In the genomic region with DNA sequence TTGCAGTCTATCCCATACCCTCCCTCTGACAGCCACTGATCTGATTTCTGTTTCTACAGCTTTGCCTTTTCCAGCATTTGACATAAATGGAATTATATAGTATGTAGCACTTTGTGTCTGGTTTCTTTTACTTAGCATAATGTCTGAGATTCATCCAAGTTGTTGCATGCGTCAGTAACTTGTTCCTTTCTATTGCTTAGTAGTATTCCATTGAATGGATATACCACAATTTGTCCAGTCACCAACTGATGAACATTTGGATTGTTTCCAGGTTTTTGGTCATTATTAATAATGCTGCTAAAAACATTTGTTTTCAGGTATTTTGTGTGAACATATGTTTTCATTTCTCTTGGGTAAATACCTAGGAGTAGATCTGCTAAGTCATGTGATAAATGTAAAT, we compare ENCODE assay signal across 19 cellular contexts. TPM values are rescaled to one million over a fixed set of nuclear protein-coding genes. Genes with fewer than 3 reads are reported as not detected.
DNase-seq lines count a peak whose midpoint lies in the region; ATAC-seq, FAIRE-seq and TF ChIP-seq lines count a peak whose summit lies in the region.
"Had no signal": no experiment of that assay in that cellular context is flagged by ENCODE, and none has a peak within 500 bp of the region (broad histone marks: within the 10 kb centered on the region; RNA-seq: fewer than 3 reads in every experiment).

No MANE protein-coding gene starts in this region.

- ATAC-seq in A549, result no peak
- no peak for ATAC-seq in GM19324 (IDR thresholded peaks at IDR 0.05; ENCODE audit: low FRiP score, unreplicated experiment)
- ATAC-seq: HCT116 had no signal

- H4K20me1 ChIP-seq in H1 (replicated peaks in 1 of 2; ENCODE audit: control insufficient read depth in 1 of 2, insufficient read depth in 2 of 2, low read length in 2 of 2), result no peaks in the 10 kb centered on the region

- FAIRE-seq in A549 (lab: Jason Lieb, UNC), result no peak
- no peak for FAIRE-seq in H1 (lab: Jason Lieb, UNC)
- FAIRE-seq: GM12891, GM18507 had no signal

- no peaks in the 10 kb centered on the region for H3K23me2 ChIP-seq in H1 (ENCODE audit: low read depth, low read length)

- no peak overlapping the region for H3K4ac ChIP-seq in H1 (replicated peaks; ENCODE audit: insufficient read length, low read depth, low read length)

- H3K36me3 ChIP-seq in HEK293 (ENCODE audit: control insufficient read depth in 2 of 2, insufficient read depth in 1 of 2, low read length in 2 of 2) (no peaks in the 10 kb centered on the region), H1 (ENCODE audit: control insufficient read depth in 2 of 4, insufficient read depth in 4 of 4, low read length in 3 of 4) (no peaks in the 10 kb centered on the region)

- no peak for DNase-seq in A549 (ENCODE audit: low read depth in 1 of 2, low spot score in 1 of 2)
- DNase-seq in H1 (ENCODE audit: low read depth in 1 of 2, low spot score in 2 of 2), result no peak
- DNase-seq in NCI-H510A treated with DMSO at 0.1 percent for 48 hours (lab: John Stamatoyannopoulos, UW), result no peak
- DNase-seq in NCI-H526 treated with DMSO at 0.1 percent for 48 hours (lab: John Stamatoyannopoulos, UW), result no peak
- DNase-seq: 8988T; C1 segment of cervical spinal cord; Calu3; CD4-positive, alpha-beta memory T cell; COR-L47; DMS53; DMS79 treated with DMSO at 0.1 percent for 48 hours; GF-D8; H9; HFFc6 had no signal

- H2BK20ac ChIP-seq in H1 (ENCODE audit: low read length), result no peak overlapping the region

- no peak overlapping the region for H3K4me2 ChIP-seq in A549
- no peak overlapping the region for H3K4me2 ChIP-seq in H1 (ENCODE audit: insufficient read depth in 1 of 2, low read depth in 2 of 2, low read length in 2 of 2)

- TF ChIP-seq EP300 in A549 (IDR thresholded peaks at IDR 0.05), result no peak
- no peak for TF ChIP-seq EP300 in H1 (IDR thresholded peaks at IDR 0.05; ENCODE audit: borderline replicate concordance in 1 of 2, low read depth in 2 of 2, low read length in 2 of 2)

- H2BK5ac ChIP-seq in H1 (ENCODE audit: low read depth, low read length), result no peak overlapping the region

- TF ChIP-seq POLR2A in A549 (IDR thresholded peaks at IDR 0.05; ENCODE audit: low read length) (no peak), H1 (IDR thresholded peaks at IDR 0.05; ENCODE audit: control extremely low read depth in 1 of 2, low read depth in 2 of 2, low read length in 2 of 2) (no peak)

- H3K27ac ChIP-seq in A549 (no peak overlapping the region), HEK293 (ENCODE audit: extremely low read depth, low read depth, low read length) (no peak overlapping the region), H1 (ENCODE audit: low read depth, low read length) (no peak overlapping the region)

- POLR2A ChIA-PET in A549 (lab: Yijun Ruan, JAX), result no interaction called here
- POLR2A ChIA-PET in HEK293 (lab: Yijun Ruan, JAX), result no interaction called here
- POLR2A ChIA-PET in H1 (lab: Charles Lee; ENCODE audit: partially characterized antibody), result no interaction called here

- CTCF ChIA-PET in A549 (lab: Yijun Ruan, JAX), result interaction anchor here (2.0 to 2.2 kb wide), 2 partner anchors 12 to 16 kb away, joined by 4 to 5 read pairs; no protein-coding TSS in a partner anchor
- CTCF ChIA-PET in HEK293 (lab: Yijun Ruan, JAX), result no interaction called here
- CTCF ChIA-PET in H1 (lab: Charles Lee; ENCODE audit: partially characterized antibody), result interaction anchor here (0.9 to 2.3 kb wide), 2 partner anchors 19 to 101 kb away, joined by 3 to 5 read pairs; no protein-coding TSS in a partner anchor

- H3K23ac ChIP-seq in H1 (ENCODE audit: insufficient read length), result no peak overlapping the region

- H3K14ac ChIP-seq in H1 (ENCODE audit: insufficient read length), result no peak overlapping the region

- no peak overlapping the region for H2BK12ac ChIP-seq in H1 (ENCODE audit: low read depth, low read length)

- no peak for TF ChIP-seq RAD21 in A549 (conservative IDR thresholded peaks at IDR 0.05 in 1 of 2, IDR thresholded peaks at IDR 0.05 in 1 of 2)
- no peak for TF ChIP-seq RAD21 in H1 (IDR thresholded peaks at IDR 0.05 in 1 of 2, conservative IDR thresholded peaks at IDR 0.05 in 1 of 2; ENCODE audit: low read depth in 2 of 2, low read length in 2 of 2)

- peaks cover 0 to 5% (median 3%) of the 10 kb centered on the region in 4 experiments; a peak in 4 of 7 replicates for H3K27me3 ChIP-seq in H1 (replicated peaks in 1 of 4; ENCODE audit: control insufficient read depth in 3 of 4, extremely low read depth in 1 of 4, insufficient read depth in 3 of 4, low read length in 3 of 4)

- H3K4me1 ChIP-seq in A549 (no peaks in the 10 kb centered on the region), HEK293 (ENCODE audit: control insufficient read depth, insufficient read depth, low read length) (no peaks in the 10 kb centered on the region), H1 (replicated peaks in 1 of 4; ENCODE audit: control insufficient read depth in 3 of 4, insufficient read depth in 4 of 4, low read length in 3 of 4) (no peaks in the 10 kb centered on the region)

- H2AFZ ChIP-seq in H1 (ENCODE audit: low read length), result no peak overlapping the region

- H3K9me3 ChIP-seq in A549, result peaks cover 14% of the 10 kb centered on the region; the same call in 2 of the 3 replicates
- no peaks in the 10 kb centered on the region for H3K9me3 ChIP-seq in HEK293 (ENCODE audit: control insufficient read depth, insufficient read depth, low read depth, low read length)
- H3K9me3 ChIP-seq in H1 (ENCODE audit: insufficient read depth in 2 of 2, low read depth in 1 of 2, low read length in 1 of 2), result peaks cover 0 to 8% of the 10 kb centered on the region in 2 experiments; a peak in 2 of 4 replicates

- no peak overlapping the region for H3K56ac ChIP-seq in H1 (replicated peaks; ENCODE audit: insufficient read length, low read depth, low read length)

- H4K8ac ChIP-seq in H1 (ENCODE audit: extremely low read depth, insufficient read depth, low read length), result no peak overlapping the region

- no peak overlapping the region for H2AK5ac ChIP-seq in H1 (ENCODE audit: low read depth, low read length)

- no peak overlapping the region for H2BK15ac ChIP-seq in H1 (ENCODE audit: low read length)

- H2BK120ac ChIP-seq in H1 (replicated peaks; ENCODE audit: low read depth, low read length), result no peak overlapping the region

- no peak overlapping the region for H3K9ac ChIP-seq in H1 (replicated peaks in 1 of 4; ENCODE audit: extremely low read depth in 1 of 4, low read depth in 3 of 4, low read length in 3 of 4)

- H4K5ac ChIP-seq in H1 (ENCODE audit: insufficient read length, low read depth, low read length), result no peak overlapping the region

- no peak overlapping the region for H3K4me3 ChIP-seq in A549
- H3K4me3 ChIP-seq in HEK293 (ENCODE audit: low read depth, low read length), result no peak overlapping the region
- H3K4me3 ChIP-seq in H1 (ENCODE audit: extremely low read depth in 1 of 4, insufficient read depth in 2 of 4, low read depth in 3 of 4, low read length in 4 of 4), result no peak overlapping the region

- no peak overlapping the region for H4K91ac ChIP-seq in H1 (replicated peaks; ENCODE audit: insufficient read length, low read length)

- H3K79me2 ChIP-seq in H1 (ENCODE audit: control insufficient read depth in 1 of 2, insufficient read depth in 2 of 2, low read length in 2 of 2), result no peaks in the 10 kb centered on the region

- H3K18ac ChIP-seq in H1 (ENCODE audit: extremely low read depth, low read length), result no peak overlapping the region

- WGBS in A549 (ENCODE audit: missing lambda C conversion rate), result 97% methylated on average over 1 of the region's 1 CpG
- 100% methylated on average over 1 of the region's 1 CpG; no CpG with 5 or more reads in 1 of the 2 experiments for WGBS in H1 (ENCODE audit: extremely low coverage in 1 of 2, insufficient coverage in 1 of 2, insufficient read length in 1 of 2, insufficient replicate concordance in 2 of 2, low coverage in 1 of 2, low lambda C conversion rate in 2 of 2, missing lambda C conversion rate in 1 of 2), 2 experiments

- H3K79me1 ChIP-seq in H1 (ENCODE audit: low read depth, low read length), result no peaks in the 10 kb centered on the region

- TF ChIP-seq CTCF in A549 (IDR thresholded peaks at IDR 0.05), result no peak
- TF ChIP-seq CTCF in HEK293 (tag by site-specific recombination; IDR thresholded peaks at IDR 0.05), result no peak
- no peak for TF ChIP-seq CTCF in H1 (IDR thresholded peaks at IDR 0.05; ENCODE audit: control extremely low read depth in 1 of 3, insufficient read depth in 1 of 3, low read depth in 1 of 3, low read length in 3 of 3)

TF ChIP-seq in H1, 55 proteins besides CTCF, POLR2A, EP300 and RAD21 (continues in another document):
- TF ChIP-seq SIRT6 (IDR thresholded peaks at IDR 0.05; ENCODE audit: low read length), result no peak

RNA-seq across cellular contexts. Expression of gene KIAA1549, which starts 6.5 kb away (rescaled TPM):
- polyA plus RNA-seq in A549 (2011; rRNA removed), result 4.1 and 9.2 TPM in 2 replicates
- polyA plus RNA-seq in A549 (2012; cell fraction: cytosol; rRNA removed), result 2.0 and 2.9 TPM in 2 replicates
- 3.7 and 5.2 TPM in 2 replicates for polyA plus RNA-seq in A549 (2012; cell fraction: nucleus; rRNA removed)
- polyA plus RNA-seq in A549 (2017; fragmentation: RNase III; extraction: RNeasy Plus Mini Kit Qiagen cat#74134 plus additional on column Dnase treatment), result 4.4 to 4.7 TPM (median 4.7 TPM) in 3 replicates
- 13.1 and 13.3 TPM in 2 replicates for polyA minus RNA-seq in A549 (2011; rRNA and poly(A)+ RNA removed)
- total RNA-seq in H1 (2021; fragmentation: NEBNext Ultra II Directional; extraction: Animal tissue kit (Norgen Biotek cat#: 25700)), result 17.3 and 17.6 TPM in 2 replicates
- 6.5 and 10.2 TPM in 2 replicates for polyA plus RNA-seq in H1 (2011; rRNA removed)
- 4.0 TPM for polyA plus RNA-seq in H1 (2011; cell fraction: cytosol; rRNA removed)
- polyA plus RNA-seq in H1 (2011; cell fraction: nucleus; rRNA removed), result 13.7 TPM
- 8.7 to 11.1 TPM (median 10.0 TPM) in 4 replicates for polyA plus RNA-seq in H1 (2012, experiment 1 of 2)
- polyA plus RNA-seq in H1 (2012, experiment 2 of 2), result 2.2 TPM
- 11.7 TPM for polyA plus RNA-seq in H1 (2013, experiment 1 of 2)
- 11.5 TPM for polyA plus RNA-seq in H1 (2013, experiment 2 of 2)
- 14.8 and 17.9 TPM in 2 replicates for polyA minus RNA-seq in H1 (2011; rRNA and poly(A)+ RNA removed)
- polyA minus RNA-seq in H1 (2011; cell fraction: cytosol; rRNA and poly(A)+ RNA removed), result 9.4 TPM
- 19.8 TPM for polyA minus RNA-seq in H1 (2011; cell fraction: nucleus; rRNA and poly(A)+ RNA removed)

RNA-seq across cellular contexts. Expression of gene ZC3HAV1L, which starts 48.2 kb away (rescaled TPM):
- polyA plus RNA-seq in A549 (2011; rRNA removed) (15.6 and 23.4 TPM in 2 replicates), A549 (2017; fragmentation: RNase III; extraction: RNeasy Plus Mini Kit Qiagen cat#74134 plus additional on column Dnase treatment) (8.7 to 9.7 TPM (median 8.8 TPM) in 3 replicates), H1 (2011; rRNA removed) (5.2 and 7.1 TPM in 2 replicates)
- 10.6 and 17.1 TPM in 2 replicates for polyA plus RNA-seq in A549 (2012; cell fraction: cytosol; rRNA removed)
- 10.0 and 12.1 TPM in 2 replicates for polyA plus RNA-seq in A549 (2012; cell fraction: nucleus; rRNA removed)
- 15.0 and 16.0 TPM in 2 replicates for polyA minus RNA-seq in A549 (2011; rRNA and poly(A)+ RNA removed)
- 7.0 and 7.1 TPM in 2 replicates for total RNA-seq in H1 (2021; fragmentation: NEBNext Ultra II Directional; extraction: Animal tissue kit (Norgen Biotek cat#: 25700))
- 4.9 TPM for polyA plus RNA-seq in H1 (2011; cell fraction: cytosol; rRNA removed)
- 5.0 TPM for polyA plus RNA-seq in H1 (2011; cell fraction: nucleus; rRNA removed)
- 3.2 to 3.9 TPM (median 3.4 TPM) in 4 replicates for polyA plus RNA-seq in H1 (2012, experiment 1 of 2)
- polyA plus RNA-seq in H1 (2012, experiment 2 of 2), result 0.79 TPM
- polyA plus RNA-seq in H1 (2013, experiment 1 of 2), result 3.5 TPM
- polyA plus RNA-seq in H1 (2013, experiment 2 of 2), result 3.1 TPM
- 4.3 and 6.5 TPM in 2 replicates for polyA minus RNA-seq in H1 (2011; rRNA and poly(A)+ RNA removed)
- 10.3 TPM for polyA minus RNA-seq in H1 (2011; cell fraction: cytosol; rRNA and poly(A)+ RNA removed)
- polyA minus RNA-seq in H1 (2011; cell fraction: nucleus; rRNA and poly(A)+ RNA removed), result 7.3 TPM
- total RNA-seq: H9 had no signal
